In the genomic region with DNA sequence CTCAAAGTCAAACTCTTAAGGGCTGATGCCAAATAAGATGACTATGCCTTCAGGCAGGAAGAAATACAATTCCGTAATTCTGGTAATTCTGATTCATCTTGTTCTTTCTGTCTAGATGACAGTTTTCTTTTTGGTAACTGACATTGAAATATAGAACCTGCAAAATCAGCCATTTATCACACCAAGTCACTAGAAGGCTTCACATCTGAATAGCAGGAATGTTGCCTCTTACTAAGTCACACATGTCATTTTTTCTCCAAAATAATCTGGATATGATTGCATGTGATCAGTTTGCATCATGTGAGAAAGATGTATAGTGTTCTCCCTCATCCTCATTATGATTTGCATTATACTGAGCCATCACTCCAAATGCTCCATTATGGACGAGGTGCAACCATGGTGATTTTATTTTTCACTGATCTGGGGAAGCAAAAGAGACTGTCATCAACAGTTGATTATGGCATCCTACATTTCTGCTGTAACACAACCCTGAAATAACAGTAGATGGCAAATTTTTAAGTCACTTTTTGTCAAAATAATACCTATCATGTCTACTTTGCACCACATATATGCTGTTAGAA, we compare ENCODE assay signal across 31 cellular contexts.
DNase-seq lines count a peak whose midpoint lies in the region; TF ChIP-seq lines count a peak whose summit lies in the region.
"Had no signal": no experiment of that assay in that cellular context is flagged by ENCODE, and none has a peak within 500 bp of the region (broad histone marks: within the 10 kb centered on the region; RNA-seq: fewer than 3 reads in every experiment).

No MANE protein-coding gene starts in this region.

- in situ Hi-C loops in mammary epithelial cell (cut with MboI; ENCODE audit: low sequenced_read_pairs in 2 of 2) = no loop called here

- CTCF ChIA-PET in MCF 10A (lab: Yijun Ruan, JAX) (no interaction called here), mammary epithelial cell (lab: Charles Lee; ENCODE audit: low non-redundant PET) (no interaction called here)

- H3K4me3 Mint-ChIP-seq in MCF 10A (ENCODE audit: unreplicated experiment) = no peak overlapping the region
- H3K4me3 Mint-ChIP-seq: B cell; CD14-positive monocyte; CD4-positive, alpha-beta memory T cell; CD4-positive, alpha-beta T cell; CD4-positive, CD25-positive, alpha-beta regulatory T cell; CD8-positive, alpha-beta memory T cell; CD8-positive, alpha-beta T cell had no signal

- no peak overlapping the region for H3K4me3 ChIP-seq in mammary epithelial cell (replicated peaks in 1 of 3; ENCODE audit: insufficient read depth in 1 of 3, low read depth in 2 of 3, low read length in 3 of 3)
- H3K4me3 ChIP-seq in neural cell (ENCODE audit: low read length) = no peak overlapping the region
- H3K4me3 ChIP-seq: A549; BLaER1; BLaER1 treated with 17β-estradiol and CSF1 and Interleukin-3, amounts not matched to agents 10 nM and 100 nM had no signal

- peaks cover 21% of the 10 kb centered on the region for H3K4me1 Mint-ChIP-seq in MCF 10A (ENCODE audit: insufficient read depth, unreplicated experiment)
- H3K4me1 Mint-ChIP-seq: B cell; CD14-positive monocyte; CD4-positive, alpha-beta memory T cell; CD4-positive, CD25-positive, alpha-beta regulatory T cell; CD8-positive, alpha-beta memory T cell had no signal

- dilution Hi-C loops in mammary epithelial cell (cut with HindIII; ENCODE audit: low sequenced_read_pairs) = no loop called here

- BruUV-seq in MCF 10A (replicated peaks; lab: Mats Ljungman, UMichigan) (no TSS peak), mammary epithelial cell (replicated peaks; lab: Mats Ljungman, UMichigan) (no TSS peak)

- WGBS in mammary epithelial cell (ENCODE audit: low coverage, missing lambda C conversion rate) = 12% methylated on average over 2 of the region's 2 CpGs

- H3K9me3 ChIP-seq in mammary epithelial cell (replicated peaks; ENCODE audit: insufficient read depth, low read length) = peaks cover 14% of the 10 kb centered on the region
- no peaks in the 10 kb centered on the region for H3K9me3 ChIP-seq in neural cell (ENCODE audit: low read length)
- H3K9me3 ChIP-seq: BE2C; BLaER1; BLaER1 treated with 17β-estradiol and CSF1 and Interleukin-3, amounts not matched to agents 10 nM and 100 nM; Caco-2 had no signal

- POLR2A ChIA-PET in MCF 10A (lab: Yijun Ruan, JAX) = no interaction called here

- H3K79me2 ChIP-seq in mammary epithelial cell (ENCODE audit: insufficient read depth, low read length) (no peaks in the 10 kb centered on the region), neural cell (replicated peaks; ENCODE audit: insufficient read depth, low read length) (no peaks in the 10 kb centered on the region)

- no peaks in the 10 kb centered on the region for H3K4me1 ChIP-seq in mammary epithelial cell (ENCODE audit: insufficient read depth, low read length)
- H3K4me1 ChIP-seq: A549, BLaER1, Caco-2 had no signal

- H3K36me3 ChIP-seq in mammary epithelial cell (ENCODE audit: insufficient read depth, low read length) = no peaks in the 10 kb centered on the region
- H3K36me3 ChIP-seq in neural cell (ENCODE audit: insufficient read depth, low read length) = no peaks in the 10 kb centered on the region
- H3K36me3 ChIP-seq: BE2C; BLaER1; BLaER1 treated with 17β-estradiol and CSF1 and Interleukin-3, amounts not matched to agents 10 nM and 100 nM had no signal

- H3K4me2 ChIP-seq in mammary epithelial cell (ENCODE audit: insufficient read depth, low read depth, low read length) (no peak overlapping the region), neural cell (ENCODE audit: low read length) (peak overlapping the region; percentile 41)
- H3K4me2 ChIP-seq: A549; BLaER1; BLaER1 treated with 17β-estradiol and CSF1 and Interleukin-3, amounts not matched to agents 10 nM and 100 nM had no signal

- no peaks in the 10 kb centered on the region for H4K20me1 ChIP-seq in mammary epithelial cell (ENCODE audit: insufficient read depth, low read length)
- H4K20me1 ChIP-seq in neural cell (ENCODE audit: insufficient read depth) = no peaks in the 10 kb centered on the region
- H4K20me1 ChIP-seq: BLaER1; BLaER1 treated with 17β-estradiol and CSF1 and Interleukin-3, amounts not matched to agents 10 nM and 100 nM had no signal

- TF ChIP-seq CTCF in MCF 10A (IDR thresholded peaks at IDR 0.05; ENCODE audit: unreplicated experiment) (no peak), mammary epithelial cell (conservative IDR thresholded peaks at IDR 0.05 in 1 of 2, IDR thresholded peaks at IDR 0.05 in 1 of 2; ENCODE audit: extremely low read depth in 1 of 2, insufficient read depth in 1 of 2, low read depth in 1 of 2, low read length in 2 of 2) (no peak), neural cell (IDR thresholded peaks at IDR 0.05; ENCODE audit: poor library complexity, severe bottlenecking) (no peak)

- H2AFZ ChIP-seq in mammary epithelial cell (ENCODE audit: low read depth, low read length) (no peak overlapping the region), neural cell (ENCODE audit: low read depth, low read length) (no peak overlapping the region)

- no peak overlapping the region for H3K27ac Mint-ChIP-seq in MCF 10A (ENCODE audit: low read depth, unreplicated experiment)
- H3K27ac Mint-ChIP-seq: B cell; CD14-positive monocyte; CD4-positive, alpha-beta memory T cell; CD4-positive, alpha-beta T cell; CD4-positive, CD25-positive, alpha-beta regulatory T cell; CD8-positive, alpha-beta memory T cell; CD8-positive, alpha-beta T cell had no signal

- H3K27ac ChIP-seq in mammary epithelial cell (ENCODE audit: insufficient read depth, low read depth, low read length) = no peak overlapping the region
- peak overlapping the region; percentile 65 for H3K27ac ChIP-seq in neural cell (ENCODE audit: low read length)
- H3K27ac ChIP-seq: 22Rv1; A549; BLaER1; BLaER1 treated with 17β-estradiol and CSF1 and Interleukin-3, amounts not matched to agents 10 nM and 100 nM; C4-2B had no signal

- TF ChIP-seq EP300 in neural cell (conservative IDR thresholded peaks at IDR 0.05; ENCODE audit: poor library complexity, severe bottlenecking) = peak; percentile 93

- DNase-seq in MCF 10A (ENCODE audit: unreplicated experiment) (peak; percentile 4), mammary epithelial cell (no peak), A172 (ENCODE audit: low spot score) (no peak)
- DNase-seq: 8988T; ACHN; AML-193; BE2C; C1 segment of cervical spinal cord; Caco-2; Calu3; CD4-positive, alpha-beta memory T cell; CD4-positive, alpha-beta T cell; CD4-positive, CD25-positive, alpha-beta regulatory T cell; CD8-positive, alpha-beta memory T cell; CD8-positive, alpha-beta T cell; COR-L47; DMS 273 treated with DMSO at 0.1 percent for 48 hours; DMS153; DMS53; DMS79; DMS79 treated with DMSO at 0.1 percent for 48 hours; DND-41; EL had no signal

- H3K9ac ChIP-seq in mammary epithelial cell (ENCODE audit: insufficient read depth, low read length) (no peak overlapping the region), neural cell (ENCODE audit: low read length) (no peak overlapping the region)
- H3K9ac ChIP-seq: BLaER1; BLaER1 treated with 17β-estradiol and CSF1 and Interleukin-3, amounts not matched to agents 10 nM and 100 nM had no signal

- no peaks in the 10 kb centered on the region for H3K36me3 Mint-ChIP-seq in MCF 10A (ENCODE audit: insufficient read depth, unreplicated experiment)
- H3K36me3 Mint-ChIP-seq: CD14-positive monocyte; CD4-positive, alpha-beta memory T cell; CD4-positive, CD25-positive, alpha-beta regulatory T cell; CD8-positive, alpha-beta memory T cell; CD8-positive, alpha-beta T cell had no signal

- H3K27me3 ChIP-seq in mammary epithelial cell (ENCODE audit: insufficient read depth, low read length) (no peaks in the 10 kb centered on the region), neural cell (ENCODE audit: insufficient read depth, low read depth, low read length) (no peaks in the 10 kb centered on the region)
- H3K27me3 ChIP-seq: BE2C; BLaER1; BLaER1 treated with 17β-estradiol and CSF1 and Interleukin-3, amounts not matched to agents 10 nM and 100 nM had no signal

- peaks cover 3% of the 10 kb centered on the region for H3F3A ChIP-seq in neural cell (ENCODE audit: insufficient read depth, low read length, poor library complexity, severe bottlenecking)

- H3K27me3 Mint-ChIP-seq in MCF 10A (ENCODE audit: insufficient read depth, unreplicated experiment) = no peaks in the 10 kb centered on the region
- H3K27me3 Mint-ChIP-seq: B cell; CD4-positive, alpha-beta memory T cell; CD4-positive, alpha-beta T cell; CD4-positive, CD25-positive, alpha-beta regulatory T cell; CD8-positive, alpha-beta memory T cell had no signal

- no peaks in the 10 kb centered on the region for H3K9me3 Mint-ChIP-seq in MCF 10A (ENCODE audit: unreplicated experiment)

- TF ChIP-seq RAD21 in neural cell (conservative IDR thresholded peaks at IDR 0.05) = peak; percentile 21

- H3K9me2 ChIP-seq in neural cell (ENCODE audit: insufficient read depth, low read length) = no peaks in the 10 kb centered on the region

- intact Hi-C loops in MCF 10A (cut with micrococcal nuclease) (no loop called here), mammary epithelial cell (cut with micrococcal nuclease) (no loop called here)

TF ChIP-seq in neural cell, 6 proteins besides CTCF, POLR2A, EP300 and RAD21 (continues in another document):
- TF ChIP-seq REST (IDR thresholded peaks at IDR 0.05; ENCODE audit: borderline replicate concordance) = peak; percentile 22
- peak; percentile 50 for TF ChIP-seq POLR2AphosphoS5 (IDR thresholded peaks at IDR 0.05)
- TF ChIP-seq EZH2 (IDR thresholded peaks at IDR 0.05; ENCODE audit: borderline replicate concordance, insufficient read depth, low read length, poor library complexity, severe bottlenecking) = no peak
